1 cellular context compared by ENCODE assay signal in the genomic region with DNA sequence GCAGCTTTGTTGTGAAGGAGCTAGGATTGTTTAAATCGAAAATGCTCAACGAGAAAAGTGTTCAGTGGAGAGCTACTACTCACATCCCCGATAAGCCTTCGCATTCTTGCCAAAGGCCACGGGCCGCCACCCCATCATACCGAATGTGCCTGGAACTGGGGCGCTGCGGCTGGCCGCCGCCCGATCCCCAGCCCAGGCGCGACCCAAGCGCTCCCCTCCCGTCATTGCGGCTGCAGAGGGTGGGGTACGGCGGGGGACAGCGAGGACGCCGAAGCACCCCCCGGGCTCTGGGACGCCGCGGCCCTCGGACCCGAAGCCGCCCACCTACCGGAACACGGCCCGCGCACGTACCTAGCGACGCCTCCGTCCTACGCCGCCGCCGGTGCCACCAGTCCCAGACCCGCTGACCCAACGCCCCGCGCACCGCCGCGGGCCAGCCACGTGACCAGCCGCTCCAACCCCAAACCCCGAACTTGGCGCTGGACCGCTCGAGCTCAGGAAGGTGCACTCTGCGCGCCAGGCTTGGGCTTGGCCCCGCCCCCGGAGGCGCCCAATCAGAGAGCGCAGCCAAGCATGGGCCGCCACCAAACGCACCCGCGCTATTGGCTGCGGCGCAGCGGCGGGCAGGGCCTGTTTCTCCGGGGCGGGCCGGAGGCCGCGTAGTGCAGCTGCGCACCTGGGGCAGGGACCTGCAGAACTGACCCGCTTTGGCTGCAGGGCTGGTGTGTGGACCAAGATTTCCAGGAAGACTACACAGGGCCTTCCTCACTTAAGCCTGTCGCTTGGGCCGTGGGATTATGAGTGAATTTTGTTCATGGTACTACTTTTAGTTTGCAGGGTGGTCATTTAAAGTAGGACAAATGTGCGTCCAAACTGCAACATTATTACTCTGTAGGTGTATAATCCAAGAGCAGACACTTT.
A peak's percentile ranks its signal among the peaks of the same experiment; 100 is the strongest.
TF ChIP-seq lines count a peak whose summit lies in the region.

Gene SHMT1 (minus strand): TSS at position 530 of the 921 bp plus-strand sequence. CDS start 7,569 bp downstream, outside the sequence.

TF ChIP-seq in HEK293, 187 proteins besides CTCF, POLR2A, EP300 and RAD21 (continued from another document and continues in another):
- TF ChIP-seq ZNF513 (tag by site-specific recombination; IDR thresholded peaks at IDR 0.05) (peak; percentile 62), ZNF776 (tag by site-specific recombination; IDR thresholded peaks at IDR 0.05; ENCODE audit: borderline replicate concordance) (no peak), ZNF16 (tag by site-specific recombination; IDR thresholded peaks at IDR 0.05; ENCODE audit: low read depth) (no peak), BCL11B (tag by site-specific recombination; IDR thresholded peaks at IDR 0.05; ENCODE audit: low read depth) (0 out of 2 replicates have a peak, but pooled peaks have one; percentile 31), ZNF157 (tag by site-specific recombination; IDR thresholded peaks at IDR 0.05) (no peak), ZNF48 (tag by site-specific recombination; IDR thresholded peaks at IDR 0.05) (no peak), AEBP2 (tag by site-specific recombination; IDR thresholded peaks at IDR 0.05; ENCODE audit: borderline replicate concordance) (no peak), ZNF664 (tag by site-specific recombination; IDR thresholded peaks at IDR 0.05) (no peak), ZNF600 (tag by site-specific recombination; IDR thresholded peaks at IDR 0.05) (peak; percentile 81; the same call in 1 of the 2 replicates), ZNF148 (tag by site-specific recombination; IDR thresholded peaks at IDR 0.05; ENCODE audit: borderline replicate concordance) (no peak), ZNF19 (tag by site-specific recombination; IDR thresholded peaks at IDR 0.05; ENCODE audit: low read depth) (no peak), ZFHX2 (tag by site-specific recombination; conservative IDR thresholded peaks at IDR 0.05) (peak; percentile 90), ZNF529 (tag by site-specific recombination; IDR thresholded peaks at IDR 0.05; ENCODE audit: insufficient replicate concordance) (no peak), ZNF404 (tag by site-specific recombination; IDR thresholded peaks at IDR 0.05) (no peak), ZNF335 (tag by site-specific recombination; conservative IDR thresholded peaks at IDR 0.05) (peak; percentile 89), SCRT1 (tag by site-specific recombination; IDR thresholded peaks at IDR 0.05; ENCODE audit: borderline replicate concordance) (no peak), ZBTB7A (tag by site-specific recombination; IDR thresholded peaks at IDR 0.05; ENCODE audit: low read depth) (0 out of 2 replicates have a peak, but pooled peaks have one; percentile 31), MEIS1 (CRISPR knock-in tag; IDR thresholded peaks at IDR 0.05; ENCODE audit: borderline replicate concordance) (0 out of 2 replicates have a peak, but pooled peaks have one; percentile 24), ZNF530 (tag by site-specific recombination; IDR thresholded peaks at IDR 0.05; ENCODE audit: low read depth) (no peak), REPIN1 (tag by site-specific recombination; IDR thresholded peaks at IDR 0.05; ENCODE audit: low read depth) (peak; percentile 90; the same call in 1 of the 2 replicates), ZNF623 (tag by site-specific recombination; IDR thresholded peaks at IDR 0.05) (no peak), ZEB2 (tag by site-specific recombination; IDR thresholded peaks at IDR 0.05) (peak; percentile 33; the same call in 1 of the 2 replicates), ZNF549 (tag by site-specific recombination; IDR thresholded peaks at IDR 0.05) (no peak), WT1 (tag by site-specific recombination; IDR thresholded peaks at IDR 0.05) (no peak; the same call in 1 of the 2 replicates), ZNF621 (tag by site-specific recombination; IDR thresholded peaks at IDR 0.05) (no peak), PBX3 (CRISPR knock-in tag; IDR thresholded peaks at IDR 0.05) (peak; percentile 91), HOXD13 (CRISPR knock-in tag; IDR thresholded peaks at IDR 0.05; ENCODE audit: borderline replicate concordance) (no peak), ZBTB20 (tag by site-specific recombination; IDR thresholded peaks at IDR 0.05) (peak; percentile 77), ZNF394 (tag by site-specific recombination; IDR thresholded peaks at IDR 0.05; ENCODE audit: borderline replicate concordance) (no peak), SALL2 (tag by site-specific recombination; IDR thresholded peaks at IDR 0.05; ENCODE audit: borderline replicate concordance) (no peak), ZNF324 (tag by site-specific recombination; IDR thresholded peaks at IDR 0.05) (peak; percentile 17; the same call in 1 of the 2 replicates)
- TF ChIP-seq, protein P1, sequence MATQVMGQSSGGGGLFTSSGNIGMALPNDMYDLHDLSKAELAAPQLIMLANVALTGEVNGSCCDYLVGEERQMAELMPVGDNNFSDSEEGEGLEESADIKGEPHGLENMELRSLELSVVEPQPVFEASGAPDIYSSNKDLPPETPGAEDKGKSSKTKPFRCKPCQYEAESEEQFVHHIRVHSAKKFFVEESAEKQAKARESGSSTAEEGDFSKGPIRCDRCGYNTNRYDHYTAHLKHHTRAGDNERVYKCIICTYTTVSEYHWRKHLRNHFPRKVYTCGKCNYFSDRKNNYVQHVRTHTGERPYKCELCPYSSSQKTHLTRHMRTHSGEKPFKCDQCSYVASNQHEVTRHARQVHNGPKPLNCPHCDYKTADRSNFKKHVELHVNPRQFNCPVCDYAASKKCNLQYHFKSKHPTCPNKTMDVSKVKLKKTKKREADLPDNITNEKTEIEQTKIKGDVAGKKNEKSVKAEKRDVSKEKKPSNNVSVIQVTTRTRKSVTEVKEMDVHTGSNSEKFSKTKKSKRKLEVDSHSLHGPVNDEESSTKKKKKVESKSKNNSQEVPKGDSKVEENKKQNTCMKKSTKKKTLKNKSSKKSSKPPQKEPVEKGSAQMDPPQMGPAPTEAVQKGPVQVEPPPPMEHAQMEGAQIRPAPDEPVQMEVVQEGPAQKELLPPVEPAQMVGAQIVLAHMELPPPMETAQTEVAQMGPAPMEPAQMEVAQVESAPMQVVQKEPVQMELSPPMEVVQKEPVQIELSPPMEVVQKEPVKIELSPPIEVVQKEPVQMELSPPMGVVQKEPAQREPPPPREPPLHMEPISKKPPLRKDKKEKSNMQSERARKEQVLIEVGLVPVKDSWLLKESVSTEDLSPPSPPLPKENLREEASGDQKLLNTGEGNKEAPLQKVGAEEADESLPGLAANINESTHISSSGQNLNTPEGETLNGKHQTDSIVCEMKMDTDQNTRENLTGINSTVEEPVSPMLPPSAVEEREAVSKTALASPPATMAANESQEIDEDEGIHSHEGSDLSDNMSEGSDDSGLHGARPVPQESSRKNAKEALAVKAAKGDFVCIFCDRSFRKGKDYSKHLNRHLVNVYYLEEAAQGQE (tag by site-specific recombination; IDR thresholded peaks at IDR 0.05) = peak; percentile 45; the same call in 1 of the 2 replicates
- TF ChIP-seq, protein P2, sequence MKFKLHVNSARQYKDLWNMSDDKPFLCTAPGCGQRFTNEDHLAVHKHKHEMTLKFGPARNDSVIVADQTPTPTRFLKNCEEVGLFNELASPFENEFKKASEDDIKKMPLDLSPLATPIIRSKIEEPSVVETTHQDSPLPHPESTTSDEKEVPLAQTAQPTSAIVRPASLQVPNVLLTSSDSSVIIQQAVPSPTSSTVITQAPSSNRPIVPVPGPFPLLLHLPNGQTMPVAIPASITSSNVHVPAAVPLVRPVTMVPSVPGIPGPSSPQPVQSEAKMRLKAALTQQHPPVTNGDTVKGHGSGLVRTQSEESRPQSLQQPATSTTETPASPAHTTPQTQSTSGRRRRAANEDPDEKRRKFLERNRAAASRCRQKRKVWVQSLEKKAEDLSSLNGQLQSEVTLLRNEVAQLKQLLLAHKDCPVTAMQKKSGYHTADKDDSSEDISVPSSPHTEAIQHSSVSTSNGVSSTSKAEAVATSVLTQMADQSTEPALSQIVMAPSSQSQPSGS (tag by site-specific recombination; IDR thresholded peaks at IDR 0.05; ENCODE audit: low read depth) = no peak
- TF ChIP-seq, protein P3, sequence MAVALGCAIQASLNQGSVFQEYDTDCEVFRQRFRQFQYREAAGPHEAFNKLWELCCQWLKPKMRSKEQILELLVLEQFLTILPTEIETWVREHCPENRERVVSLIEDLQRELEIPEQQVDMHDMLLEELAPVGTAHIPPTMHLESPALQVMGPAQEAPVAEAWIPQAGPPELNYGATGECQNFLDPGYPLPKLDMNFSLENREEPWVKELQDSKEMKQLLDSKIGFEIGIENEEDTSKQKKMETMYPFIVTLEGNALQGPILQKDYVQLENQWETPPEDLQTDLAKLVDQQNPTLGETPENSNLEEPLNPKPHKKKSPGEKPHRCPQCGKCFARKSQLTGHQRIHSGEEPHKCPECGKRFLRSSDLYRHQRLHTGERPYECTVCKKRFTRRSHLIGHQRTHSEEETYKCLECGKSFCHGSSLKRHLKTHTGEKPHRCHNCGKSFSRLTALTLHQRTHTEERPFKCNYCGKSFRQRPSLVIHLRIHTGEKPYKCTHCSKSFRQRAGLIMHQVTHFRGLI (tag by site-specific recombination; IDR thresholded peaks at IDR 0.05) = 0 out of 2 replicates have a peak, but pooled peaks have one; percentile 17
- TF ChIP-seq, protein P4, sequence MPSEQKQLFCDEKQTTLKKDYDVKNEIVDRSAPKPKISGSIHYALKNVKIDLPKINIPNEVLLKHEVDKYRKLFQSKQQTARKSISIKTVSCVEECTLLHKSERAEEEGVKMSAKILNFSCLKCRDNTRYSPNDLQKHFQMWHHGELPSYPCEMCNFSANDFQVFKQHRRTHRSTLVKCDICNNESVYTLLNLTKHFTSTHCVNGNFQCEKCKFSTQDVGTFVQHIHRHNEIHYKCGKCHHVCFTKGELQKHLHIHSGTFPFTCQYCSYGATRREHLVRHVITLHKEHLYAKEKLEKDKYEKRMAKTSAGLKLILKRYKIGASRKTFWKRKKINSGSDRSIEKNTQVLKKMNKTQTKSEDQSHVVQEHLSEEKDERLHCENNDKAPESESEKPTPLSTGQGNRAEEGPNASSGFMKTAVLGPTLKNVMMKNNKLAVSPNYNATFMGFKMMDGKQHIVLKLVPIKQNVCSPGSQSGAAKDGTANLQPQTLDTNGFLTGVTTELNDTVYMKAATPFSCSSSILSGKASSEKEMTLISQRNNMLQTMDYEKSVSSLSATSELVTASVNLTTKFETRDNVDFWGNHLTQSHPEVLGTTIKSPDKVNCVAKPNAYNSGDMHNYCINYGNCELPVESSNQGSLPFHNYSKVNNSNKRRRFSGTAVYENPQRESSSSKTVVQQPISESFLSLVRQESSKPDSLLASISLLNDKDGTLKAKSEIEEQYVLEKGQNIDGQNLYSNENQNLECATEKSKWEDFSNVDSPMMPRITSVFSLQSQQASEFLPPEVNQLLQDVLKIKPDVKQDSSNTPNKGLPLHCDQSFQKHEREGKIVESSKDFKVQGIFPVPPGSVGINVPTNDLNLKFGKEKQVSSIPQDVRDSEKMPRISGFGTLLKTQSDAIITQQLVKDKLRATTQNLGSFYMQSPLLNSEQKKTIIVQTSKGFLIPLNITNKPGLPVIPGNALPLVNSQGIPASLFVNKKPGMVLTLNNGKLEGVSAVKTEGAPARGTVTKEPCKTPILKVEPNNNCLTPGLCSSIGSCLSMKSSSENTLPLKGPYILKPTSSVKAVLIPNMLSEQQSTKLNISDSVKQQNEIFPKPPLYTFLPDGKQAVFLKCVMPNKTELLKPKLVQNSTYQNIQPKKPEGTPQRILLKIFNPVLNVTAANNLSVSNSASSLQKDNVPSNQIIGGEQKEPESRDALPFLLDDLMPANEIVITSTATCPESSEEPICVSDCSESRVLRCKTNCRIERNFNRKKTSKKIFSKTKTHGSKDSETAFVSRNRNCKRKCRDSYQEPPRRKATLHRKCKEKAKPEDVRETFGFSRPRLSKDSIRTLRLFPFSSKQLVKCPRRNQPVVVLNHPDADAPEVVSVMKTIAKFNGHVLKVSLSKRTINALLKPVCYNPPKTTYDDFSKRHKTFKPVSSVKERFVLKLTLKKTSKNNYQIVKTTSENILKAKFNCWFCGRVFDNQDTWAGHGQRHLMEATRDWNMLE (tag by site-specific recombination; conservative IDR thresholded peaks at IDR 0.05; ENCODE audit: low read depth) = no peak
